17 cellular contexts compared by ENCODE assay signal in the genomic region with DNA sequence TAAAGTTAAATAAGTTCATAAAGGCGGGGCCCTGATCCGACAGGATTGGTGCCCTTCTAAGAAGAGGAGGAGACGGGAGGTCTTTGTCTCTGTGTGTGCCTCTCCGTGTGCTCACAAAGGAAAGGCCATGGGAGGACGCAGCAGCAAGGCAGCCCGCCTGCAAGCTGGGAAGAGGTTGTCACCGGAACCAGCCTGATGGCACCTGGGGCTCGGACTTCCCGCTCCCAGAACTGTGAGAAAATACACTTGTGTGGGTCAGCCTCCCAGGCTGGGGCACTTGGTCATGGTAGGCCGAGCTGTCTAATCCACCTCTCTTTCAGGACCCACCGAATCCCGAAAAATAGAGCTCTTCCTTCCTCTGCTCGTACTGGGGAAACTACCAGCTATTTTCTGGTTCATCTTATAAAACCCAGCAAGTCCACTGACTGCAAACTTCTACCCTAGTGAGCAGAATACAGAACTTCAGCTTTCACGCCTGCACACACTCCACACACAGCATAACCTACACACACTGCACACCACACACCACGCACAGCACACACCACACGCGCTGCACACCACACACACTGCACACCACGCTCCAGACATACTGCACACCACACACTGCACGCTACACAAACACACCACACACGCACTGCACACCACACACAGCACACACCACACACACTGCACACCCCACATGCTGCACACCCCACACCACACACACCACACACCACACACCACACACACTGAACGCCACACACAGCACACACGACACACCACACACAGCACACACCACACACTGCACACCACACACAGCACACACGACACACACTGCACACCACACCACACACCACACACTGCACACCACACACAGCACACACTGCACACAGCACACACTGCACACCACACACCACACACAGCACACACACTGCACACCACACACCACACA.
"Had no signal": no experiment of that assay in that cellular context is flagged by ENCODE, and none has a peak within 500 bp of the region (broad histone marks: within the 10 kb centered on the region; RNA-seq: fewer than 3 reads in every experiment).

No MANE protein-coding gene starts in this region.

- H3K4me3 Mint-ChIP-seq: immature natural killer cell; natural killer cell; stimulated activated naive CD8-positive, alpha-beta T cell treated with anti-CD3 and anti-CD28 coated beads, Interleukin-15, Interleukin-2, amounts not matched to agents 100 ng/mL and 50 ng/mL, for 24 hours; T-cell had no signal

- H3K4me3 ChIP-seq: breast epithelium, mucosa of descending colon, thoracic aorta, uterus had no signal

- H3K36me3 Mint-ChIP-seq: T-cell had no signal

- H3K27me3 ChIP-seq: breast epithelium, uterus had no signal

- H3K27ac ChIP-seq: breast epithelium, thoracic aorta, uterus, VCaP had no signal

- DNase-seq: activated CD4-positive, alpha-beta T cell treated with anti-CD3 and anti-CD28 coated beads for 4 hours; activated naive CD4-positive, alpha-beta T cell treated with anti-CD3 and anti-CD28 coated beads, Interleukin-2, amount 50 U/mL, for 16 hours; activated T-cell treated with anti-CD3 and anti-CD28 coated beads, Interleukin-2, amount 50 U/mL, for 1 hour; amniotic stem cell; hypothalamus; immature natural killer cell; left cardiac atrium; mucosa of descending colon; natural killer cell; stimulated activated CD4-positive, alpha-beta T cell treated with anti-CD3 and anti-CD28 coated beads, Interleukin-4, amount 100 ng/mL, for 1 hour; T-cell; uterus had no signal

- H3K4me1 Mint-ChIP-seq: immature natural killer cell, natural killer cell, T-cell had no signal

- H3K36me3 ChIP-seq: breast epithelium, thoracic aorta, uterus had no signal

- H3K27me3 Mint-ChIP-seq: stimulated activated naive CD8-positive, alpha-beta T cell treated with anti-CD3 and anti-CD28 coated beads, Interleukin-15, Interleukin-2, amounts not matched to agents 100 ng/mL and 50 ng/mL, for 24 hours; T-cell had no signal

- H3K27ac Mint-ChIP-seq: immature natural killer cell; natural killer cell; stimulated activated naive CD8-positive, alpha-beta T cell treated with anti-CD3 and anti-CD28 coated beads, Interleukin-15, Interleukin-2, amounts not matched to agents 100 ng/mL and 50 ng/mL, for 24 hours; T-cell had no signal

- FAIRE-seq: endometrium had no signal

- H3K4me1 ChIP-seq: breast epithelium, uterus had no signal
